Comparison of ENCODE assay signal across 1 cellular context in genomic region chr1:93750946-93751345, GRCh38.
TF ChIP-seq lines count a peak whose summit lies in the region.

No MANE protein-coding gene starts in this region.

TF ChIP-seq in HepG2, 621 proteins besides CTCF, POLR2A, EP300 and RAD21 (continued from another document):
- TF ChIP-seq CBX5 (CRISPR knock-in tag; IDR thresholded peaks at IDR 0.05; ENCODE audit: borderline replicate concordance) (no peak), NCOA2 (CRISPR knock-in tag; IDR thresholded peaks at IDR 0.05) (no peak), ZNF34 (CRISPR knock-in tag; IDR thresholded peaks at IDR 0.05; ENCODE audit: borderline replicate concordance) (no peak), ZBTB34 (CRISPR knock-in tag; IDR thresholded peaks at IDR 0.05) (no peak), MEIS2 (CRISPR knock-in tag; IDR thresholded peaks at IDR 0.05) (no peak), ATAD3A (CRISPR knock-in tag; IDR thresholded peaks at IDR 0.05) (no peak), MTA3 (CRISPR knock-in tag; IDR thresholded peaks at IDR 0.05) (no peak), SMAD3 (CRISPR knock-in tag; IDR thresholded peaks at IDR 0.05) (no peak), IRF9 (CRISPR knock-in tag; IDR thresholded peaks at IDR 0.05; ENCODE audit: borderline replicate concordance) (no peak), BORCS8-MEF2B (CRISPR knock-in tag; IDR thresholded peaks at IDR 0.05) (no peak), TBX3 (IDR thresholded peaks at IDR 0.05; ENCODE audit: borderline replicate concordance) (no peak), RBM22 (optimal IDR thresholded peaks at IDR 0.05; ENCODE audit: low read length) (no peak), ZNF687 (CRISPR knock-in tag; IDR thresholded peaks at IDR 0.05) (no peak)
